ENCODE assay signal across 2 cellular contexts in the genomic region with DNA sequence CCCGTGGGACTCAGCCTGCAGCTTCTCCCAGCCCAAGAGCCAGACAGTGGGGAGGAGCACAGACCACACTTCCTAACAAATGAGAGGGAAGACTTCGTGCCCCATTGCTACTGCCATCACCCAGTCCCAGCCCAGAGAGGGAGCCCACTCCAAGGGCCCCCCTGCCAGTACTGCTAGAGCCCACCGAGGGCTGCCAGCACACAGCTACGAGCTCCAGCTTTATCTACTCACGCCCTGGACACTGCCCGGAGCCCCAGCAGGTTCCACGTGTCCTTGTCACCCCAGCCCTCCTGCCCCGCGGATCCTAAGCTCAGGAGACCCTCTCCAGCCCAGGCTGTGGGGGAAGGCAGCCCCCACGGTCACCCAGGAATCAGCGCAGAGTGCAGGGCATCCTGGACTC.
TF ChIP-seq lines count a peak whose summit lies in the region.

No MANE protein-coding gene starts in this region.

TF ChIP-seq in K562, 482 proteins besides CTCF, POLR2A, EP300 and RAD21:
- peak; percentile 32; the same call in 1 of the 2 replicates for TF ChIP-seq POLR2G (IDR thresholded peaks at IDR 0.05; ENCODE audit: low read depth, low read length)
- no peak for TF ChIP-seq SNRNP70 (optimal IDR thresholded peaks at IDR 0.05; ENCODE audit: low read depth, low read length)

TF ChIP-seq in neural cell, 6 proteins besides CTCF, POLR2A, EP300 and RAD21:
- TF ChIP-seq, protein P1, sequence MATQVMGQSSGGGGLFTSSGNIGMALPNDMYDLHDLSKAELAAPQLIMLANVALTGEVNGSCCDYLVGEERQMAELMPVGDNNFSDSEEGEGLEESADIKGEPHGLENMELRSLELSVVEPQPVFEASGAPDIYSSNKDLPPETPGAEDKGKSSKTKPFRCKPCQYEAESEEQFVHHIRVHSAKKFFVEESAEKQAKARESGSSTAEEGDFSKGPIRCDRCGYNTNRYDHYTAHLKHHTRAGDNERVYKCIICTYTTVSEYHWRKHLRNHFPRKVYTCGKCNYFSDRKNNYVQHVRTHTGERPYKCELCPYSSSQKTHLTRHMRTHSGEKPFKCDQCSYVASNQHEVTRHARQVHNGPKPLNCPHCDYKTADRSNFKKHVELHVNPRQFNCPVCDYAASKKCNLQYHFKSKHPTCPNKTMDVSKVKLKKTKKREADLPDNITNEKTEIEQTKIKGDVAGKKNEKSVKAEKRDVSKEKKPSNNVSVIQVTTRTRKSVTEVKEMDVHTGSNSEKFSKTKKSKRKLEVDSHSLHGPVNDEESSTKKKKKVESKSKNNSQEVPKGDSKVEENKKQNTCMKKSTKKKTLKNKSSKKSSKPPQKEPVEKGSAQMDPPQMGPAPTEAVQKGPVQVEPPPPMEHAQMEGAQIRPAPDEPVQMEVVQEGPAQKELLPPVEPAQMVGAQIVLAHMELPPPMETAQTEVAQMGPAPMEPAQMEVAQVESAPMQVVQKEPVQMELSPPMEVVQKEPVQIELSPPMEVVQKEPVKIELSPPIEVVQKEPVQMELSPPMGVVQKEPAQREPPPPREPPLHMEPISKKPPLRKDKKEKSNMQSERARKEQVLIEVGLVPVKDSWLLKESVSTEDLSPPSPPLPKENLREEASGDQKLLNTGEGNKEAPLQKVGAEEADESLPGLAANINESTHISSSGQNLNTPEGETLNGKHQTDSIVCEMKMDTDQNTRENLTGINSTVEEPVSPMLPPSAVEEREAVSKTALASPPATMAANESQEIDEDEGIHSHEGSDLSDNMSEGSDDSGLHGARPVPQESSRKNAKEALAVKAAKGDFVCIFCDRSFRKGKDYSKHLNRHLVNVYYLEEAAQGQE (IDR thresholded peaks at IDR 0.05; ENCODE audit: borderline replicate concordance) = no peak
- TF ChIP-seq EZH2 (IDR thresholded peaks at IDR 0.05; ENCODE audit: borderline replicate concordance, insufficient read depth, low read length, poor library complexity, severe bottlenecking) (no peak), MXI1 (conservative IDR thresholded peaks at IDR 0.05; ENCODE audit: poor library complexity, severe bottlenecking) (no peak), SMC3 (conservative IDR thresholded peaks at IDR 0.05; ENCODE audit: poor library complexity) (no peak), POLR2AphosphoS5 (IDR thresholded peaks at IDR 0.05) (no peak), TAF1 (IDR thresholded peaks at IDR 0.05; ENCODE audit: low read depth) (no peak)
